8 cellular contexts compared by ENCODE assay signal in the genomic region with DNA sequence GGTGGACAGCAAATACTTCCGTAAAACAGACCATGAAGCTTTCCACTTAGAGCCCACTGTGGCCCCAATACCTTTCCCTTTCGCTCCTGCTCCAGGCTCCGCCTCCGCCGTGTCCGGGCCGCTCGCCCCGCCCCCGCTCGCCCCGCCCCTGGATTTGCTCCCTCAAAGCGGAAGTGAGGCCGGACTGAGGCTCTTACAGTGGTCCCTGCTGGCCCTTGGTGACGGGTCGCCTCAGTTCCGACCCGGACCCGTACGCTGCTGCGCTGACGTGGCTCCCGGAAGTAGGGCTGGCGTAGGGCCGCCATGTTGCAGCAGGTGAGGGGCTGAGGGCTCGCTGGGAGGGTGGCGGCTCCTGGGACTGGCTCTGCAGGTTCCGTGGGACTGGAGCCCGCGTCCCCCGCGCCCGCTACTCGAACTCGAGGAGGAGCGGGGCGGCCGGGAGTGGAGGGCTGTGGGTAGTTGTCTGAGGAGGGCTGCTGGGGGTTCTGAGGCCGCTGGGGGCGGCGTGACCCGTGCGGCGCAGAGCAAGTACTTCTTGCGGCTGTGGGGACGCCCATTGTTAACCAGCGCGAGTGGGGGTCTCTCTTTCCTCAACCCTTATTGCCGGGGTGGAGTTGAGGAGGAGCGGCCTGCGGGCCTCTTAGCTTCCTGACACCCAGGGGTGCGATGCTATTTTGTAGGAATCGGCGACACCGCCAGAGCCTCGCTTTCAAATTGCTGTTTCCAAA. TPM values are rescaled to one million over a fixed set of nuclear protein-coding genes. Genes with fewer than 3 reads are reported as not detected.
DNase-seq lines count a peak whose midpoint lies in the region; ATAC-seq and TF ChIP-seq lines count a peak whose summit lies in the region.
"Not testable (repeated sequence)": the region's sequence is repeated elsewhere in the genome, so short reads cannot be mapped to it uniquely, and the experiment has no call there.

TSS of gene TVP23B (plus strand) at position 193 of the 728 bp plus-strand sequence. CDS start at position 304, 111 bp downstream.

- H3K9me3 Mint-ChIP-seq in activated naive CD4-positive, alpha-beta T cell treated with anti-CD3 and anti-CD28 coated beads, Interleukin-2, amount 50 U/mL, for 24 hours, result not testable (repeated sequence)

- peak within 1 kb of the TSS; percentile 94 for H3K27ac Mint-ChIP-seq in activated naive CD4-positive, alpha-beta T cell treated with anti-CD3 and anti-CD28 coated beads, Interleukin-2, amount 50 U/mL, for 24 hours

- not testable (repeated sequence) for TF ChIP-seq CTCF in GM10266 (IDR thresholded peaks at IDR 0.05; ENCODE audit: control insufficient read depth, insufficient read depth, low read depth, missing control alignments); omental fat pad (IDR thresholded peaks at IDR 0.05)

- DNase-seq in GM10266 (ENCODE audit: extremely low spot score) (peak; percentile 73), NCI-H1092 treated with DMSO at 0.1 percent for 48 hours (lab: John Stamatoyannopoulos, UW) (peak; percentile 85), glomerular visceral epithelial cell (ENCODE audit: extremely low spot score) (peak; percentile 97), omental fat pad (ENCODE audit: low spot score) (peak; percentile 87)

- peak within 1 kb of the TSS; percentile 88 for H3K4me3 Mint-ChIP-seq in activated naive CD4-positive, alpha-beta T cell treated with anti-CD3 and anti-CD28 coated beads, Interleukin-2, amount 50 U/mL, for 24 hours

- not testable (repeated sequence) for H3K36me3 Mint-ChIP-seq in activated naive CD4-positive, alpha-beta T cell treated with anti-CD3 and anti-CD28 coated beads, Interleukin-2, amount 50 U/mL, for 24 hours

- H3K27ac ChIP-seq in temporal lobe (ENCODE audit: low read depth, low read length), result not testable (repeated sequence)

- peaks cover 29% of the 10 kb centered on the region for H3K4me1 Mint-ChIP-seq in activated naive CD4-positive, alpha-beta T cell treated with anti-CD3 and anti-CD28 coated beads, Interleukin-2, amount 50 U/mL, for 24 hours

- not testable (repeated sequence) for H3K27me3 Mint-ChIP-seq in activated naive CD4-positive, alpha-beta T cell treated with anti-CD3 and anti-CD28 coated beads, Interleukin-2, amount 50 U/mL, for 24 hours

- ATAC-seq in HG02623 (IDR thresholded peaks at IDR 0.05; ENCODE audit: unreplicated experiment) (peak; percentile 97), SK-N-SH treated with all-trans-retinoic acid at 6 μM for 48 hours (peak; percentile 100), omental fat pad (ENCODE audit: low FRiP score) (peak; percentile 100)

TF ChIP-seq in SK-N-SH treated with all-trans-retinoic acid at 6 μM for 48 hours, 23 proteins besides CTCF, POLR2A, EP300 and RAD21:
- TF ChIP-seq, protein P1, sequence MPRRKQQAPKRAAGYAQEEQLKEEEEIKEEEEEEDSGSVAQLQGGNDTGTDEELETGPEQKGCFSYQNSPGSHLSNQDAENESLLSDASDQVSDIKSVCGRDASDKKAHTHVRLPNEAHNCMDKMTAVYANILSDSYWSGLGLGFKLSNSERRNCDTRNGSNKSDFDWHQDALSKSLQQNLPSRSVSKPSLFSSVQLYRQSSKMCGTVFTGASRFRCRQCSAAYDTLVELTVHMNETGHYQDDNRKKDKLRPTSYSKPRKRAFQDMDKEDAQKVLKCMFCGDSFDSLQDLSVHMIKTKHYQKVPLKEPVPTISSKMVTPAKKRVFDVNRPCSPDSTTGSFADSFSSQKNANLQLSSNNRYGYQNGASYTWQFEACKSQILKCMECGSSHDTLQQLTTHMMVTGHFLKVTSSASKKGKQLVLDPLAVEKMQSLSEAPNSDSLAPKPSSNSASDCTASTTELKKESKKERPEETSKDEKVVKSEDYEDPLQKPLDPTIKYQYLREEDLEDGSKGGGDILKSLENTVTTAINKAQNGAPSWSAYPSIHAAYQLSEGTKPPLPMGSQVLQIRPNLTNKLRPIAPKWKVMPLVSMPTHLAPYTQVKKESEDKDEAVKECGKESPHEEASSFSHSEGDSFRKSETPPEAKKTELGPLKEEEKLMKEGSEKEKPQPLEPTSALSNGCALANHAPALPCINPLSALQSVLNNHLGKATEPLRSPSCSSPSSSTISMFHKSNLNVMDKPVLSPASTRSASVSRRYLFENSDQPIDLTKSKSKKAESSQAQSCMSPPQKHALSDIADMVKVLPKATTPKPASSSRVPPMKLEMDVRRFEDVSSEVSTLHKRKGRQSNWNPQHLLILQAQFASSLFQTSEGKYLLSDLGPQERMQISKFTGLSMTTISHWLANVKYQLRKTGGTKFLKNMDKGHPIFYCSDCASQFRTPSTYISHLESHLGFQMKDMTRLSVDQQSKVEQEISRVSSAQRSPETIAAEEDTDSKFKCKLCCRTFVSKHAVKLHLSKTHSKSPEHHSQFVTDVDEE (CRISPR knock-in tag; IDR thresholded peaks at IDR 0.05), result 0 out of 2 replicates have a peak, but pooled peaks have one; percentile 35

RNA-seq across cellular contexts. Expression of gene TVP23B, which starts in this region (rescaled TPM):
- total RNA-seq in omental fat pad, result 10 to 100 TPM; 28.4 to 42.2 (median 40.9) TPM
- 40.1 TPM for total RNA-seq in temporal lobe
